In genomic region chr11:97995874-97996273, GRCh38 we compare ENCODE assay signal across 19 cellular contexts.
DNase-seq lines count a peak whose midpoint lies in the region; ATAC-seq and TF ChIP-seq lines count a peak whose summit lies in the region.
"Had no signal": no experiment of that assay in that cellular context is flagged by ENCODE, and none has a peak within 500 bp of the region (broad histone marks: within the 10 kb centered on the region; RNA-seq: fewer than 3 reads in every experiment).

No MANE protein-coding gene starts in this region.

- H3K27me3 ChIP-seq in smooth muscle cell (ENCODE audit: low read depth) = no peaks in the 10 kb centered on the region

- no peaks in the 10 kb centered on the region for H3F3A ChIP-seq in smooth muscle cell (ENCODE audit: low read depth)

- ATAC-seq in HG03432 (IDR thresholded peaks at IDR 0.05; ENCODE audit: unreplicated experiment) = no peak
- ATAC-seq: A549, HepG2 had no signal

- TF ChIP-seq POLR2A in erythroblast (IDR thresholded peaks at IDR 0.05; ENCODE audit: low read length) = no peak

- no peak overlapping the region for H3K4me3 ChIP-seq in smooth muscle cell
- H3K4me3 ChIP-seq: A549 had no signal

- no peak overlapping the region for H2AFZ ChIP-seq in smooth muscle cell (ENCODE audit: low read depth)

- H3K9me3 ChIP-seq in smooth muscle cell (replicated peaks; ENCODE audit: low read depth) = no peaks in the 10 kb centered on the region
- H3K9me3 ChIP-seq: A549 had no signal

- H3K4me1 ChIP-seq in smooth muscle cell (ENCODE audit: low read depth) = peaks cover 13% of the 10 kb centered on the region
- H3K4me1 ChIP-seq: A549 had no signal

- peak in 2 of 3 experiments; percentile 7 to 44 for DNase-seq in NCI-H1417 (lab: John Stamatoyannopoulos, UW)
- DNase-seq in NCI-H1417 treated with DMSO at 0.1 percent for 48 hours (lab: John Stamatoyannopoulos, UW) = no peak
- DNase-seq in NCI-H69 (lab: John Stamatoyannopoulos, UW) = peak; percentile 40
- DNase-seq in erythroblast (lab: John Stamatoyannopoulos, UW) = peak; percentile 45 to 59
- DNase-seq in smooth muscle cell (lab: John Stamatoyannopoulos, UW; ENCODE audit: unreplicated experiment) = no peak
- no peak for DNase-seq in cerebellar cortex (ENCODE audit: low spot score)
- no peak for DNase-seq in HPDE6-E6E7 (ENCODE audit: extremely low spot score)
- DNase-seq: AML-193; CD4-positive, alpha-beta T cell; DMS153; DMS79; GDM1; GOT3; H7 had no signal

- no peak for TF ChIP-seq CTCF in smooth muscle cell (IDR thresholded peaks at IDR 0.05; ENCODE audit: borderline replicate concordance, insufficient read depth, poor library complexity, severe bottlenecking)

- no peaks in the 10 kb centered on the region for H4K20me1 ChIP-seq in smooth muscle cell (ENCODE audit: low read depth)

- no peaks in the 10 kb centered on the region for H3K79me2 ChIP-seq in smooth muscle cell (ENCODE audit: low read depth)

- no peak overlapping the region for H3K4me2 ChIP-seq in smooth muscle cell
- H3K4me2 ChIP-seq: A549 had no signal

- H3K36me3 ChIP-seq in smooth muscle cell (ENCODE audit: low read depth) = no peaks in the 10 kb centered on the region

- H3K27ac ChIP-seq in smooth muscle cell (ENCODE audit: low read depth) = peak overlapping the region; percentile 57
- H3K27ac ChIP-seq: A549, C4-2B, HL-60 had no signal

- H3K9ac ChIP-seq in smooth muscle cell (ENCODE audit: low read depth) = no peak overlapping the region

- 82% methylated on average over 3 of the region's 3 CpGs for WGBS in smooth muscle cell (ENCODE audit: low lambda C conversion rate)

Comparison
In these comparisons a context has a peak if more than half of its experiments do, and no peak if none do; other contexts are left out.
1. DNase-seq: peak in NCI-H1417 (2 of 3), NCI-H69 (single experiment) and erythroblast (2 of 2); none in NCI-H1417 treated with DMSO at 0.1 percent for 48 hours (single experiment), smooth muscle cell (single experiment), cerebellar cortex (single experiment) and HPDE6-E6E7 (single experiment).